Comparison of ENCODE assay signal across 8 cellular contexts in the genomic region with DNA sequence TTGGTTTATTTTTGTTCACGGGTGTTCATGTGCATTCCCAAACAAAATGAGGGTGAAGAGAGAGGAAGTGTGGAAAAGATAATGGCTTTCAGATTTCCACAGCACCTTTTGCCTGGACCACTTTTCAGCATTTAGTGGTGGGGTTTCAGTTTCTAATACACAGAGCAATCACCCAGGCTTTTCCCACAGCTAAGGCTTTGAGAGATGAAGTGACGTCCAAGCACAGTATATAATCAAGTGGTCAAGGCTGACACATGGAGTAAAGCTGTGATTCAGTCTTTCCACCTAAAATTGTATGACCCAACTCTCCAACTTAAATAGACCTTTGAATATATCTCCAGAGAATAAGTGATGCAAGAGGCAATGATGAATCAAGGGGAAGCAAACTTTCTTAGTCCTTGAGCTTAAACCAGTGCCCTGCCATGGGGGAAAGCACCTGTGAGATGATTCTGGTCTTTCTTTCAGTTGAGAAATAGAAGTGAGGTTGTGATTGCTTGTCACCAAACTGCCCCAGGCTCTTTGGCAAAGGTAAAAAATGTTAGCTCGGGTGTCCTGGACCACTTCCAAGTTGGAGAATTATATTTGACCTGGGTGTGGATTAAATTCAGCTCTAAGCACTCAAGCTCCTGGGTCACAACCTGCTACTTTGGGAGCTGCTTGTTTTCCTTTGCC. TPM values are rescaled to one million over a fixed set of nuclear protein-coding genes. Genes with fewer than 3 reads are reported as not detected.
DNase-seq lines count a peak whose midpoint lies in the region; ATAC-seq, FAIRE-seq and TF ChIP-seq lines count a peak whose summit lies in the region.

No MANE protein-coding gene starts in this region.

- FAIRE-seq in endothelial cell of umbilical vein (lab: Jason Lieb, UNC) = no peak

- peak in 3 of 5 donors; percentile 32 to 51 (median 37) for DNase-seq in heart left ventricle
- DNase-seq in Right ventricle myocardium superior = no peak
- peak; percentile 68 for DNase-seq in NCI-H226
- peak; percentile 21 for DNase-seq in endothelial cell of umbilical vein (ENCODE audit: low read depth, low spot score)
- DNase-seq in transverse colon = no peak
- DNase-seq in activated CD8-positive, alpha-beta memory T cell treated with anti-CD3 and anti-CD28 coated beads, Interleukin-2, amount 10 ng/mL, durations not matched to agents 7 days and 5 days = no peak
- DNase-seq in HK-2 (ENCODE audit: unreplicated experiment) = no peak

- H3K27me3 ChIP-seq in heart left ventricle (peaks cover 0 to 8% (median 0%) of the 10 kb centered on the region in 9 donors), endothelial cell of umbilical vein (ENCODE audit: control insufficient read depth in 2 of 2, insufficient read depth in 2 of 2, low read length in 2 of 2) (no peaks in the 10 kb centered on the region), transverse colon (peaks cover 19% of the 10 kb centered on the region)

- no peaks in the 10 kb centered on the region for H3K36me3 Mint-ChIP-seq in activated CD8-positive, alpha-beta memory T cell treated with anti-CD3 and anti-CD28 coated beads, Interleukin-2, amount 10 ng/mL, durations not matched to agents 7 days and 5 days

- peaks cover 23% of the 10 kb centered on the region for H3K4me1 Mint-ChIP-seq in activated CD8-positive, alpha-beta memory T cell treated with anti-CD3 and anti-CD28 coated beads, Interleukin-2, amount 10 ng/mL, durations not matched to agents 7 days and 5 days

- POLR2A ChIA-PET in endothelial cell of umbilical vein (lab: Charles Lee) = no interaction called here

- H3K36me3 ChIP-seq in heart left ventricle (no peaks in the 10 kb centered on the region), endothelial cell of umbilical vein (ENCODE audit: control insufficient read depth in 2 of 2, extremely low read depth in 1 of 2, insufficient read depth in 2 of 2, low read length in 2 of 2) (no peaks in the 10 kb centered on the region), transverse colon (no peaks in the 10 kb centered on the region)

- H3K4me3 ChIP-seq in heart left ventricle = peak overlapping the region in 2 of 12 donors; percentile 0 to 4
- no peak overlapping the region for H3K4me3 ChIP-seq in endothelial cell of umbilical vein (replicated peaks in 1 of 3; ENCODE audit: insufficient read depth in 1 of 3, low read depth in 1 of 3, low read length in 3 of 3)
- H3K4me3 ChIP-seq in transverse colon = no peak overlapping the region

- CTCF ChIA-PET in endothelial cell of umbilical vein (lab: Charles Lee) = interaction anchor here (1.0 to 1.4 kb wide), 5 partner anchors 11 to 89 kb away, joined by 3 to 4 read pairs (median 4); no protein-coding TSS in a partner anchor
- CTCF ChIA-PET in activated CD8-positive, alpha-beta memory T cell treated with anti-CD3 and anti-CD28 coated beads, Interleukin-2, amount 10 ng/mL, durations not matched to agents 7 days and 5 days (lab: Charles Lee) = interaction anchor here (0.8 to 1.2 kb wide), 4 partner anchors 12 to 90 kb away, joined by 3 to 5 read pairs (median 4); no protein-coding TSS in a partner anchor

- TF ChIP-seq POLR2A in heart left ventricle (IDR thresholded peaks at IDR 0.05) (no peak), endothelial cell of umbilical vein (IDR thresholded peaks at IDR 0.05; ENCODE audit: low read depth, low read length) (no peak), transverse colon (IDR thresholded peaks at IDR 0.05) (no peak)

- no peak overlapping the region for H3K9ac ChIP-seq in endothelial cell of umbilical vein (replicated peaks; ENCODE audit: extremely low read depth, insufficient read depth, low read length)

- WGBS in heart left ventricle, 4 donors = 19 to 27% (median 24%) methylated on average over 3 of the region's 3 CpGs
- WGBS in transverse colon (ENCODE audit: low coverage in 1 of 2), 2 donors = 13 to 34% methylated on average over 1 to 3 of the region's 3 CpGs

- H3K4me2 ChIP-seq in endothelial cell of umbilical vein (ENCODE audit: insufficient read depth, low read length) = no peak overlapping the region

- in situ Hi-C loops in transverse colon (cut with MboI; ENCODE audit: low pct_ligation_motif_present in 1 of 4, low pct_unique_long_range_greater_than_20kb in 1 of 4, low sequenced_read_pairs in 3 of 4) = no loop called here

- no peak overlapping the region for H3K4me3 Mint-ChIP-seq in activated CD8-positive, alpha-beta memory T cell treated with anti-CD3 and anti-CD28 coated beads, Interleukin-2, amount 10 ng/mL, durations not matched to agents 7 days and 5 days

- H3K79me2 ChIP-seq in endothelial cell of umbilical vein (ENCODE audit: control insufficient read depth, insufficient read depth, low read length) = no peaks in the 10 kb centered on the region

- TF ChIP-seq CTCF in heart left ventricle (IDR thresholded peaks at IDR 0.05) (no peak), endothelial cell of umbilical vein (IDR thresholded peaks at IDR 0.05; ENCODE audit: extremely low read depth in 1 of 2, insufficient read depth in 1 of 2, low read depth in 1 of 2, low read length in 2 of 2) (no peak), transverse colon (IDR thresholded peaks at IDR 0.05) (no peak)

- no peak overlapping the region for H3K27ac Mint-ChIP-seq in activated CD8-positive, alpha-beta memory T cell treated with anti-CD3 and anti-CD28 coated beads, Interleukin-2, amount 10 ng/mL, durations not matched to agents 7 days and 5 days

- BruUV-seq in endothelial cell of umbilical vein (replicated peaks; lab: Mats Ljungman, UMichigan) = no TSS peak

- H4K20me1 ChIP-seq in endothelial cell of umbilical vein (replicated peaks; ENCODE audit: control insufficient read depth, extremely low read depth, insufficient read depth, low read length) = no peaks in the 10 kb centered on the region

- H3K27ac ChIP-seq in heart left ventricle = peak overlapping the region; percentile 89 to 98 (median 96)
- H3K27ac ChIP-seq in endothelial cell of umbilical vein (ENCODE audit: insufficient read depth, low read depth, low read length) = no peak overlapping the region
- H3K27ac ChIP-seq in transverse colon = peak overlapping the region; percentile 7 to 89 (median 40)

- dilution Hi-C loops in endothelial cell of umbilical vein (cut with MboI; ENCODE audit: extremely low pct_ligation_motif_present, low sequenced_read_pairs) = no loop called here

- H3K4me1 ChIP-seq in heart left ventricle = peaks cover 4 to 48% (median 29%) of the 10 kb centered on the region in 12 donors
- H3K4me1 ChIP-seq in endothelial cell of umbilical vein (ENCODE audit: control insufficient read depth, extremely low read depth, insufficient read depth, low read length) = peaks cover 27% of the 10 kb centered on the region
- H3K4me1 ChIP-seq in transverse colon = peaks cover 6 to 38% (median 21%) of the 10 kb centered on the region in 4 donors

- no peaks in the 10 kb centered on the region for H3K9me3 Mint-ChIP-seq in activated CD8-positive, alpha-beta memory T cell treated with anti-CD3 and anti-CD28 coated beads, Interleukin-2, amount 10 ng/mL, durations not matched to agents 7 days and 5 days (ENCODE audit: low read depth)

- H3K27me3 Mint-ChIP-seq in activated CD8-positive, alpha-beta memory T cell treated with anti-CD3 and anti-CD28 coated beads, Interleukin-2, amount 10 ng/mL, durations not matched to agents 7 days and 5 days = peaks cover 44% of the 10 kb centered on the region

- intact Hi-C loops in heart left ventricle (cut with DNase I) (loop anchor here in 8 of 10 donors (2.0 to 5.0 kb wide), 5 partner anchors 32 to 97 kb away; a partner anchor contains a TSS), Right ventricle myocardium superior (cut with DNase I) (loop anchor here (5.0 kb wide), 1 partner anchor 38 kb away; no protein-coding TSS in a partner anchor), endothelial cell of umbilical vein (cut with micrococcal nuclease) (loop anchor here (5.0 kb wide), 2 partner anchors 168 to 447 kb away; a partner anchor contains a TSS), transverse colon (cut with DNase I; ENCODE audit: low total_unique reads) (no loop called here)

- no peak for TF ChIP-seq EP300 in transverse colon (IDR thresholded peaks at IDR 0.05; ENCODE audit: low read depth)

- ATAC-seq in heart left ventricle (no peak), Right ventricle myocardium superior (ENCODE audit: poor library complexity) (no peak), GM18517 (IDR thresholded peaks at IDR 0.05; ENCODE audit: unreplicated experiment) (no peak)
- no peak for ATAC-seq in activated CD8-positive, alpha-beta memory T cell treated with anti-CD3 and anti-CD28 coated beads, Interleukin-2, amount 10 ng/mL, durations not matched to agents 7 days and 5 days

- H3K9me3 ChIP-seq in heart left ventricle (no peaks in the 10 kb centered on the region), endothelial cell of umbilical vein (replicated peaks; ENCODE audit: control insufficient read depth, insufficient read depth, low read length) (no peaks in the 10 kb centered on the region), transverse colon (no peaks in the 10 kb centered on the region)

- no peaks in the 10 kb centered on the region for H3K9me1 ChIP-seq in endothelial cell of umbilical vein (replicated peaks; ENCODE audit: control insufficient read depth, extremely low read depth, insufficient read depth, low read length)

- H2AFZ ChIP-seq in endothelial cell of umbilical vein (ENCODE audit: low read depth, low read length) = no peak overlapping the region

RNA-seq across cellular contexts. Expression of a gene that starts 2.4 kb away (rescaled TPM):
- total RNA-seq in heart left ventricle = 10 to 100 TPM; 24.6 to 54.1 (median 41.9) TPM
- 10 to 100 TPM; 11.8 to 49.0 TPM for polyA plus RNA-seq in heart left ventricle
- total RNA-seq in Right ventricle myocardium superior = 26.9 TPM
- 14.3 and 14.6 TPM in 2 replicates for total RNA-seq in endothelial cell of umbilical vein
- 6.1 and 7.5 TPM in 2 replicates for polyA plus RNA-seq in endothelial cell of umbilical vein
- polyA plus RNA-seq in endothelial cell of umbilical vein (2011; cell fraction: cytosol; rRNA removed) = 6.5 and 6.8 TPM in 2 replicates
- 9.9 and 10.5 TPM in 2 replicates for polyA plus RNA-seq in endothelial cell of umbilical vein (2011; cell fraction: nucleus; rRNA removed)
- polyA plus RNA-seq in endothelial cell of umbilical vein (2012) = 4.4 and 12.0 TPM in 2 replicates
- polyA minus RNA-seq in endothelial cell of umbilical vein = 19.7 and 19.8 TPM in 2 replicates
- 17.0 TPM for polyA minus RNA-seq in endothelial cell of umbilical vein (2011; cell fraction: cytosol; rRNA and poly(A)+ RNA removed)
- polyA minus RNA-seq in endothelial cell of umbilical vein (2011; cell fraction: nucleus; rRNA and poly(A)+ RNA removed) = 12.5 TPM in 2 replicates
- 1 to 10 TPM; 3.0 to 5.9 (median 4.7) TPM for total RNA-seq in transverse colon
- 1 to 10 TPM; 6.7 to 9.6 TPM for total RNA-seq in activated CD8-positive, alpha-beta memory T cell treated with anti-CD3 and anti-CD28 coated beads, Interleukin-2, amount 10 ng/mL, durations not matched to agents 7 days and 5 days

RNA-seq across cellular contexts. Expression of a gene that starts 40.1 kb away (rescaled TPM):
- total RNA-seq in heart left ventricle = 1 to 10 TPM in 5 of 9 donors, under 1 TPM in 4; 0.63 to 3.5 (median 1.1) TPM
- 1 to 10 TPM in 1 of 2 donors, under 1 TPM in 1; 0.65 to 5.5 TPM for polyA plus RNA-seq in heart left ventricle
- 0.75 TPM for total RNA-seq in Right ventricle myocardium superior
- 0.37 and 0.88 TPM in 2 replicates for total RNA-seq in endothelial cell of umbilical vein
- 0.65 and 0.91 TPM in 2 replicates for polyA plus RNA-seq in endothelial cell of umbilical vein
- 0.41 and 0.42 TPM in 2 replicates for polyA plus RNA-seq in endothelial cell of umbilical vein (2011; cell fraction: cytosol; rRNA removed)
- polyA plus RNA-seq in endothelial cell of umbilical vein (2011; cell fraction: nucleus; rRNA removed) = 0.70 and 0.71 TPM in 2 replicates
- polyA plus RNA-seq in endothelial cell of umbilical vein (2012) = 0.16 and 0.27 TPM in 2 replicates
- polyA minus RNA-seq in endothelial cell of umbilical vein = 0.42 and 1.1 TPM in 2 replicates
- polyA minus RNA-seq in endothelial cell of umbilical vein (2011; cell fraction: cytosol; rRNA and poly(A)+ RNA removed) = 15.4 TPM
- polyA minus RNA-seq in endothelial cell of umbilical vein (2011; cell fraction: nucleus; rRNA and poly(A)+ RNA removed) = not detected in 2 replicates
- total RNA-seq in transverse colon = 1,000 to 10,000 TPM in 2 of 4 donors, 100 to 1,000 TPM in 2; 228 to 1,657 (median 1,038) TPM
- total RNA-seq in activated CD8-positive, alpha-beta memory T cell treated with anti-CD3 and anti-CD28 coated beads, Interleukin-2, amount 10 ng/mL, durations not matched to agents 7 days and 5 days = not detected

RNA-seq across cellular contexts. Expression of a gene that starts 41.5 kb away (rescaled TPM):
- total RNA-seq in heart left ventricle (not detected), Right ventricle myocardium superior (not detected), endothelial cell of umbilical vein (not detected in 2 replicates), transverse colon (not detected)
- polyA plus RNA-seq in heart left ventricle (not detected), endothelial cell of umbilical vein (not detected in 2 replicates)
- polyA plus RNA-seq in endothelial cell of umbilical vein (2011; cell fraction: cytosol; rRNA removed) = not detected in 2 replicates
- not detected in 2 replicates for polyA plus RNA-seq in endothelial cell of umbilical vein (2011; cell fraction: nucleus; rRNA removed)
- polyA plus RNA-seq in endothelial cell of umbilical vein (2012) = not detected in 2 replicates
- polyA minus RNA-seq in endothelial cell of umbilical vein = not detected in 2 replicates
- polyA minus RNA-seq in endothelial cell of umbilical vein (2011; cell fraction: cytosol; rRNA and poly(A)+ RNA removed) = not detected
- polyA minus RNA-seq in endothelial cell of umbilical vein (2011; cell fraction: nucleus; rRNA and poly(A)+ RNA removed) = not detected in 2 replicates
- not detected for total RNA-seq in activated CD8-positive, alpha-beta memory T cell treated with anti-CD3 and anti-CD28 coated beads, Interleukin-2, amount 10 ng/mL, durations not matched to agents 7 days and 5 days

Comparison
In these comparisons a context has a peak if more than half of its experiments do, and no peak if none do; other contexts are left out.
1. DNase-seq: peak in heart left ventricle (3 of 5), NCI-H226 (single experiment) and endothelial cell of umbilical vein (single experiment); none in Right ventricle myocardium superior (single experiment), transverse colon (single experiment), activated CD8-positive, alpha-beta memory T cell treated with anti-CD3 and anti-CD28 coated beads, Interleukin-2, amount 10 ng/mL, durations not matched to agents 7 days and 5 days (single experiment) and HK-2 (single experiment).
2. RNA of a gene that starts 40.1 kb away (total RNA-seq): 228 to 1,657 TPM in transverse colon; 0.63 to 3.5 TPM in heart left ventricle, 0.37 to 0.88 TPM in endothelial cell of umbilical vein, 0.75 TPM in Right ventricle myocardium superior (single experiment) and not detected in activated CD8-positive, alpha-beta memory T cell treated with anti-CD3 and anti-CD28 coated beads, Interleukin-2, amount 10 ng/mL, durations not matched to agents 7 days and 5 days; every median in the first group is over 10 times any median in the second.